In genomic region chr3:49939858-49940666, GRCh38 we compare ENCODE assay signal across 1 cellular context.
TF ChIP-seq lines count a peak whose summit lies in the region.

TSS of gene RBM6 (plus strand) at chr3:49940150. CDS start at chr3:49962642, 22,492 bp downstream.

TF ChIP-seq in K562, 482 proteins besides CTCF, POLR2A, EP300 and RAD21 (continued from another document and continues in another):
- TF ChIP-seq CEBPZ (IDR thresholded peaks at IDR 0.05; ENCODE audit: borderline replicate concordance, low read depth, low read length) (no peak), MBD2 (IDR thresholded peaks at IDR 0.05; ENCODE audit: borderline replicate concordance, low read depth) (peak; percentile 88), ZNF184 (CRISPR knock-in tag; IDR thresholded peaks at IDR 0.05) (no peak), ZSCAN29 (IDR thresholded peaks at IDR 0.05) (no peak), HMG20A (CRISPR knock-in tag; conservative IDR thresholded peaks at IDR 0.05) (no peak), ZNF408 (CRISPR knock-in tag; IDR thresholded peaks at IDR 0.05; ENCODE audit: low read depth) (no peak), ILF3 (IDR thresholded peaks at IDR 0.05; ENCODE audit: borderline replicate concordance) (no peak), ZNF512 (tag; IDR thresholded peaks at IDR 0.05) (no peak), BRCA1 (IDR thresholded peaks at IDR 0.05) (no peak), BRCA1 (CRISPR knock-in tag; IDR thresholded peaks at IDR 0.05) (no peak), ZNF609 (CRISPR knock-in tag; IDR thresholded peaks at IDR 0.05; ENCODE audit: borderline replicate concordance) (no peak), HNRNPUL1 (IDR thresholded peaks at IDR 0.05; ENCODE audit: low read length) (no peak), ZNF780A (CRISPR knock-in tag; IDR thresholded peaks at IDR 0.05) (no peak), EWSR1 (IDR thresholded peaks at IDR 0.05; ENCODE audit: borderline replicate concordance, low read depth, partially characterized antibody) (no peak), DEAF1 (CRISPR knock-in tag; IDR thresholded peaks at IDR 0.05) (no peak), ZNF263 (CRISPR knock-in tag; IDR thresholded peaks at IDR 0.05; ENCODE audit: borderline replicate concordance) (peak; percentile 39; the same call in 1 of the 2 replicates), CAMTA2 (CRISPR knock-in tag; conservative IDR thresholded peaks at IDR 0.05) (no peak), ZNF282 (CRISPR knock-in tag; IDR thresholded peaks at IDR 0.05) (no peak), ZNF140 (CRISPR knock-in tag; IDR thresholded peaks at IDR 0.05) (no peak), ZNF146 (CRISPR knock-in tag; IDR thresholded peaks at IDR 0.05; ENCODE audit: unreplicated experiment) (no peak), SAP30 (IDR thresholded peaks at IDR 0.05; ENCODE audit: borderline replicate concordance, insufficient read depth, low read depth, low read length, poor library complexity, severe bottlenecking) (peak; percentile 92), RCOR1 (IDR thresholded peaks at IDR 0.05; ENCODE audit: borderline replicate concordance in 1 of 2, low read depth in 2 of 2, low read length in 2 of 2) (peak in 1 of 2 experiments; percentile 6; a peak in 1 of 4 replicates), GTF2E2 (tag; IDR thresholded peaks at IDR 0.05) (peak; percentile 51; the same call in 1 of the 2 replicates), MAFG (tag; conservative IDR thresholded peaks at IDR 0.05) (no peak), TAF7 (tag; IDR thresholded peaks at IDR 0.05) (peak; percentile 60; the same call in 1 of the 2 replicates), ZNF324 (CRISPR knock-in tag; IDR thresholded peaks at IDR 0.05) (no peak), HBP1 (CRISPR knock-in tag; IDR thresholded peaks at IDR 0.05) (no peak; the same call in 1 of the 2 replicates), FOS (IDR thresholded peaks at IDR 0.05; ENCODE audit: extremely low read depth, insufficient read length) (peak; percentile 50), JUND (IDR thresholded peaks at IDR 0.05; ENCODE audit: borderline replicate concordance, low read depth, low read length) (peak; percentile 46; the same call in 1 of the 2 replicates), JUND (tag; IDR thresholded peaks at IDR 0.05; ENCODE audit: borderline replicate concordance, low read depth, low read length) (no peak), ZBTB1 (CRISPR knock-in tag; IDR thresholded peaks at IDR 0.05; ENCODE audit: borderline replicate concordance, low read depth) (peak; percentile 99), ZNF224 (CRISPR knock-in tag; IDR thresholded peaks at IDR 0.05) (no peak), BRF1 (IDR thresholded peaks at IDR 0.05; ENCODE audit: borderline replicate concordance, extremely low read depth, insufficient read length) (no peak), BMI1 (IDR thresholded peaks at IDR 0.05; ENCODE audit: low read length) (no peak), BHLHE40 (IDR thresholded peaks at IDR 0.05; ENCODE audit: low read length) (peak; percentile 82), NELFE (IDR thresholded peaks at IDR 0.05; ENCODE audit: insufficient read depth, insufficient read length) (no peak), ZNF347 (CRISPR knock-in tag; IDR thresholded peaks at IDR 0.05; ENCODE audit: low read depth) (no peak), TBL1XR1 (IDR thresholded peaks at IDR 0.05; ENCODE audit: low read length in 2 of 2) (no peak), FOXJ3 (CRISPR knock-in tag; IDR thresholded peaks at IDR 0.05) (no peak), SFPQ (IDR thresholded peaks at IDR 0.05; ENCODE audit: low read depth, low read length) (no peak), ZZZ3 (IDR thresholded peaks at IDR 0.05) (no peak), ZNF277 (CRISPR knock-in tag; IDR thresholded peaks at IDR 0.05; ENCODE audit: borderline replicate concordance) (no peak), GTF2A2 (tag; IDR thresholded peaks at IDR 0.05) (no peak), CREB3L1 (IDR thresholded peaks at IDR 0.05; ENCODE audit: borderline replicate concordance, low read depth) (peak; percentile 89), CBX2 (IDR thresholded peaks at IDR 0.05; ENCODE audit: insufficient read depth, low read length, poor library complexity, severe bottlenecking) (no peak), JUN (IDR thresholded peaks at IDR 0.05; ENCODE audit: borderline replicate concordance, low read depth, low read length) (peak; percentile 52; the same call in 1 of the 2 replicates), JUN (CRISPR knock-in tag; IDR thresholded peaks at IDR 0.05; ENCODE audit: borderline replicate concordance) (no peak), ZFP36 (IDR thresholded peaks at IDR 0.05; ENCODE audit: low read depth, low read length, partially characterized antibody) (no peak)
